1 cellular context compared by ENCODE assay signal in genomic region chr19:17323973-17324327, GRCh38.
TF ChIP-seq lines count a peak whose summit lies in the region.

No MANE protein-coding gene starts in this region.

TF ChIP-seq in GM12891, 5 proteins besides CTCF, POLR2A, EP300 and RAD21 (continued from another document):
- no peak for TF ChIP-seq POU2F2 (IDR thresholded peaks at IDR 0.05; ENCODE audit: low read depth, low read length)
- TF ChIP-seq TAF1 (IDR thresholded peaks at IDR 0.05; ENCODE audit: low read depth, low read length): no peak
- TF ChIP-seq POLR2AphosphoS5 (IDR thresholded peaks at IDR 0.05; ENCODE audit: low read depth, low read length): no peak
- TF ChIP-seq SPI1 (IDR thresholded peaks at IDR 0.05; ENCODE audit: low read depth, low read length): peak; percentile 50
